In genomic region chr1:6014130-6014999, GRCh38 we compare ENCODE assay signal across 1 cellular context.
TF ChIP-seq lines count a peak whose summit lies in the region.

No MANE protein-coding gene starts in this region.

TF ChIP-seq in K562, 482 proteins besides CTCF, POLR2A, EP300 and RAD21:
- TF ChIP-seq BMI1 (IDR thresholded peaks at IDR 0.05; ENCODE audit: low read length) = no peak
- no peak for TF ChIP-seq HNRNPK (IDR thresholded peaks at IDR 0.05; ENCODE audit: low read depth, low read length, poor library complexity, severe bottlenecking)
- no peak for TF ChIP-seq ZNF778 (CRISPR knock-in tag; IDR thresholded peaks at IDR 0.05)
- no peak for TF ChIP-seq TGIF2 (CRISPR knock-in tag; IDR thresholded peaks at IDR 0.05)
- TF ChIP-seq ZNF609 (CRISPR knock-in tag; IDR thresholded peaks at IDR 0.05; ENCODE audit: borderline replicate concordance) = no peak
- TF ChIP-seq KLF10 (CRISPR knock-in tag; IDR thresholded peaks at IDR 0.05) = no peak
